ENCODE assay signal across 10 cellular contexts in the genomic region with DNA sequence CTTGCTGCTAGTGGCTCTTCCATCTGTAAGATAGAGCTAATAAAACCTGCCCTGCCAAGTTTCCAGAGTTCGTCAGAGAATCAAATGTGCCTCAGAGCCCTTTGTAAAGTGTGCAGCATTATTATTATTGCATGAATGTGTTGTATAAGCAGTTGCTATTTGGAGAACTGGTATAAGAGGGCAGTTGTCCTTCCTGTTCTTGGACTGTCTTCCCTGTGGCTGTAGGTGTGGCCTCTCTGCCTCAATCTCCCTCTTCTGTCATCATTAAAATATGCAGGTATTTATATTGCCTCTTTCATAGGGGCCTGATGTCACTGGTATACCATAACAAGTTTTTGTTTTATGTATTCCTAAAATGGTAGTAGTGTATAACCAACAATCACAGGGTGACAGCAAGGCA. TPM values are rescaled to one million over a fixed set of nuclear protein-coding genes. Genes with fewer than 3 reads are reported as not detected.
A peak's percentile ranks its signal among the peaks of the same experiment; 100 is the strongest.
DNase-seq lines count a peak whose midpoint lies in the region; ATAC-seq and TF ChIP-seq lines count a peak whose summit lies in the region.
"Had no signal": no experiment of that assay in that cellular context is flagged by ENCODE, and none has a peak within 500 bp of the region (broad histone marks: within the 10 kb centered on the region; RNA-seq: fewer than 3 reads in every experiment).

No MANE protein-coding gene starts in this region.

- TF ChIP-seq CTCF in HCT116 (IDR thresholded peaks at IDR 0.05 in 2 of 3, conservative IDR thresholded peaks at IDR 0.05 in 1 of 3; ENCODE audit: borderline replicate concordance in 1 of 3, insufficient read depth in 1 of 3, low read depth in 2 of 3, low read length in 2 of 3), result no peak

- no peaks in the 10 kb centered on the region for H3K27me3 ChIP-seq in CD4-positive, CD25-positive, alpha-beta regulatory T cell (ENCODE audit: control insufficient read depth, insufficient read depth, low read length)
- no peaks in the 10 kb centered on the region for H3K27me3 ChIP-seq in HCT116 (ENCODE audit: insufficient read depth, low read length)

- no peak overlapping the region for H2AFZ ChIP-seq in HCT116 (ENCODE audit: low read depth, low read length, poor library complexity, severe bottlenecking)

- H3K27ac ChIP-seq in CD4-positive, CD25-positive, alpha-beta regulatory T cell (ENCODE audit: insufficient read depth, low read length, poor library complexity, severe bottlenecking), result peak overlapping the region; percentile 79
- H3K27ac ChIP-seq in HCT116 (ENCODE audit: low read depth, low read length), result no peak overlapping the region

- H3K4me3 Mint-ChIP-seq in CD4-positive, CD25-positive, alpha-beta regulatory T cell, result peak overlapping the region; percentile 82 to 95 (median 92)
- H3K4me3 Mint-ChIP-seq in activated naive CD8-positive, alpha-beta T cell, result peak overlapping the region; percentile 89
- peak overlapping the region; percentile 10 to 92 (median 74) for H3K4me3 Mint-ChIP-seq in naive B cell

- H4K20me1 ChIP-seq in HCT116 (ENCODE audit: insufficient read depth), result no peaks in the 10 kb centered on the region

- DNase-seq in CD4-positive, CD25-positive, alpha-beta regulatory T cell, result no peak
- DNase-seq in HCT116 (ENCODE audit: low read depth, low spot score), result no peak
- DNase-seq in naive B cell, result no peak
- DNase-seq in ACHN, result no peak
- DNase-seq: activated CD4-positive, alpha-beta T cell treated with anti-CD3 and anti-CD28 coated beads for 48 hours; erythroblast had no signal

- H3K4me2 ChIP-seq in HCT116 (ENCODE audit: low read length), result peak overlapping the region; percentile 17; the same call in 1 of the 2 replicates

- H3K4me1 ChIP-seq in CD4-positive, CD25-positive, alpha-beta regulatory T cell (ENCODE audit: control insufficient read depth, insufficient read depth, low read length, poor library complexity, severe bottlenecking), result peaks cover 61% of the 10 kb centered on the region
- H3K4me1 ChIP-seq in HCT116 (ENCODE audit: control insufficient read depth in 1 of 2, insufficient read depth in 2 of 2, low read length in 2 of 2), result peaks cover 21 to 62% of the 10 kb centered on the region in 2 experiments

- ATAC-seq in CD4-positive, CD25-positive, alpha-beta regulatory T cell (ENCODE audit: low read depth in 2 of 2), result no peak
- ATAC-seq in HCT116 (no peak), naive B cell (ENCODE audit: low read depth in 2 of 2) (no peak), GM18519 (IDR thresholded peaks at IDR 0.05; ENCODE audit: low FRiP score, unreplicated experiment) (no peak), GM18870 (IDR thresholded peaks at IDR 0.05; ENCODE audit: unreplicated experiment) (no peak), GM21737 (IDR thresholded peaks at IDR 0.05; ENCODE audit: unreplicated experiment) (no peak)

- no peaks in the 10 kb centered on the region for H3K9me3 Mint-ChIP-seq in CD4-positive, CD25-positive, alpha-beta regulatory T cell
- no peaks in the 10 kb centered on the region for H3K9me3 Mint-ChIP-seq in activated naive CD8-positive, alpha-beta T cell (ENCODE audit: low read depth)
- no peaks in the 10 kb centered on the region for H3K9me3 Mint-ChIP-seq in naive B cell

- peak overlapping the region; percentile 53 to 92 (median 91) for H3K27ac Mint-ChIP-seq in CD4-positive, CD25-positive, alpha-beta regulatory T cell
- peak overlapping the region; percentile 98 for H3K27ac Mint-ChIP-seq in activated naive CD8-positive, alpha-beta T cell
- H3K27ac Mint-ChIP-seq in naive B cell, result peak overlapping the region; percentile 53 to 93 (median 74)

- peaks cover 5% of the 10 kb centered on the region for H3K79me2 ChIP-seq in HCT116 (ENCODE audit: insufficient read depth, low read length)

- H3K4me1 Mint-ChIP-seq in CD4-positive, CD25-positive, alpha-beta regulatory T cell, result peaks cover 39 to 83% (median 65%) of the 10 kb centered on the region in 4 donors
- peaks cover 77% of the 10 kb centered on the region for H3K4me1 Mint-ChIP-seq in activated naive CD8-positive, alpha-beta T cell (ENCODE audit: low read depth)
- H3K4me1 Mint-ChIP-seq in naive B cell, result peaks cover 27 to 74% (median 56%) of the 10 kb centered on the region in 3 donors

- no peak overlapping the region; the same call in 1 of the 2 replicates for H3K9ac ChIP-seq in HCT116 (ENCODE audit: low read length)

- BruUV-seq in HCT116 (replicated peaks; lab: Mats Ljungman, UMichigan), result no TSS peak

- H3K27me3 Mint-ChIP-seq in CD4-positive, CD25-positive, alpha-beta regulatory T cell, result no peaks in the 10 kb centered on the region
- H3K27me3 Mint-ChIP-seq in activated naive CD8-positive, alpha-beta T cell, result no peaks in the 10 kb centered on the region
- H3K27me3 Mint-ChIP-seq in naive B cell, result no peaks in the 10 kb centered on the region

- RAD21 ChIA-PET in HCT116 (lab: Charles Lee; ENCODE audit: low non-redundant PET in 1 of 2, low total read pairs in 2 of 2, uncharacterized antibody in 2 of 2, unreplicated experiment in 2 of 2), result no interaction called here

- CTCF ChIA-PET in HCT116 (lab: Charles Lee), result no interaction called here

- H3K9me3 ChIP-seq in CD4-positive, CD25-positive, alpha-beta regulatory T cell (ENCODE audit: control insufficient read depth in 2 of 2, low read length in 2 of 2), result no peaks in the 10 kb centered on the region
- no peaks in the 10 kb centered on the region for H3K9me3 ChIP-seq in HCT116 (ENCODE audit: control insufficient read depth in 1 of 2, insufficient read depth in 1 of 2, low read depth in 1 of 2, low read length in 2 of 2)

- intact Hi-C loops in HCT116 (cut with micrococcal nuclease), result no loop called here

- peak overlapping the region; percentile 86 for H3K4me3 ChIP-seq in CD4-positive, CD25-positive, alpha-beta regulatory T cell (ENCODE audit: low read depth, low read length)
- H3K4me3 ChIP-seq in HCT116 (replicated peaks in 1 of 2; ENCODE audit: low read depth in 1 of 2, low read length in 2 of 2), result no peak overlapping the region

- no peaks in the 10 kb centered on the region for H3K9me2 ChIP-seq in HCT116 (ENCODE audit: insufficient read depth)

- H3K36me3 ChIP-seq in CD4-positive, CD25-positive, alpha-beta regulatory T cell (ENCODE audit: control insufficient read depth, insufficient read depth, low read length), result no peaks in the 10 kb centered on the region
- no peaks in the 10 kb centered on the region for H3K36me3 ChIP-seq in HCT116 (ENCODE audit: control insufficient read depth in 1 of 2, insufficient read depth in 2 of 2, low read length in 2 of 2)

- H3K36me3 Mint-ChIP-seq in CD4-positive, CD25-positive, alpha-beta regulatory T cell, result no peaks in the 10 kb centered on the region
- H3K36me3 Mint-ChIP-seq in activated naive CD8-positive, alpha-beta T cell, result no peaks in the 10 kb centered on the region
- H3K36me3 Mint-ChIP-seq in naive B cell, result no peaks in the 10 kb centered on the region

- TF ChIP-seq POLR2A in HCT116 (IDR thresholded peaks at IDR 0.05; ENCODE audit: borderline replicate concordance, extremely low read depth, insufficient read depth, insufficient read length), result no peak

- in situ Hi-C loops in ACHN (cut with HindIII; ENCODE audit: low pct_ligation_motif_present, low pct_unique_long_range_greater_than_20kb, low sequenced_read_pairs), result no loop called here

- POLR2A ChIA-PET in HCT116 (lab: Charles Lee), result no interaction called here

- no peak for TF ChIP-seq RAD21 in HCT116 (IDR thresholded peaks at IDR 0.05; ENCODE audit: low read depth)

TF ChIP-seq in HCT116, 20 proteins besides CTCF, POLR2A, EP300 and RAD21:
- no peak for TF ChIP-seq EZH2phosphoT487 (IDR thresholded peaks at IDR 0.05; ENCODE audit: borderline replicate concordance)
- TF ChIP-seq CEBPB (IDR thresholded peaks at IDR 0.05; ENCODE audit: low read depth), result no peak
- TF ChIP-seq ZNF274 (IDR thresholded peaks at IDR 0.05; ENCODE audit: low read depth, low read length), result no peak
- no peak for TF ChIP-seq EGR1 (IDR thresholded peaks at IDR 0.05; ENCODE audit: low read depth)
- TF ChIP-seq POLR2AphosphoS5 (IDR thresholded peaks at IDR 0.05; ENCODE audit: low read depth, low read length), result no peak
- no peak for TF ChIP-seq ZBTB33 (IDR thresholded peaks at IDR 0.05; ENCODE audit: extremely low read depth, insufficient replicate concordance, low read length)
- TF ChIP-seq SRF (IDR thresholded peaks at IDR 0.05; ENCODE audit: low read depth), result no peak
- no peak for TF ChIP-seq ELF1 (IDR thresholded peaks at IDR 0.05; ENCODE audit: borderline replicate concordance, low read depth)
- TF ChIP-seq ZFX (IDR thresholded peaks at IDR 0.05), result no peak
- no peak for TF ChIP-seq ATF3 (IDR thresholded peaks at IDR 0.05)
- TF ChIP-seq SIN3A (IDR thresholded peaks at IDR 0.05; ENCODE audit: low read depth), result no peak
- TF ChIP-seq SP1 (IDR thresholded peaks at IDR 0.05; ENCODE audit: low read depth), result no peak
- no peak for TF ChIP-seq CBX3 (IDR thresholded peaks at IDR 0.05; ENCODE audit: low read depth)
- no peak for TF ChIP-seq YY1 (IDR thresholded peaks at IDR 0.05; ENCODE audit: extremely low read depth, insufficient replicate concordance, low read depth, low read length)

RNA-seq across cellular contexts. Expression of gene MTM1, which starts 3.8 kb away (rescaled TPM):
- total RNA-seq in CD4-positive, CD25-positive, alpha-beta regulatory T cell, result 31.9 TPM
- polyA plus RNA-seq in CD4-positive, CD25-positive, alpha-beta regulatory T cell, result 10 to 100 TPM; 19.3 to 23.2 (median 21.8) TPM
- total RNA-seq in HCT116 (2021; ENCODE audit: unreplicated experiment), result 6.5 TPM
- polyA plus RNA-seq in HCT116 (2012), result 1.9 and 2.7 TPM in 2 replicates
- polyA plus RNA-seq in naive B cell (ENCODE audit: low read depth in 6 of 6), result 10 to 100 TPM; 18.4 to 30.7 (median 26.9) TPM
